9 cellular contexts compared by ENCODE assay signal in genomic region chr11:94776351-94777321, GRCh38. TPM values are rescaled to one million over a fixed set of nuclear protein-coding genes. Genes with fewer than 3 reads are reported as not detected.
A peak's percentile ranks its signal among the peaks of the same experiment; 100 is the strongest.
DNase-seq lines count a peak whose midpoint lies in the region; ATAC-seq and TF ChIP-seq lines count a peak whose summit lies in the region.
"Had no signal": no experiment of that assay in that cellular context is flagged by ENCODE, and none has a peak within 500 bp of the region (broad histone marks: within the 10 kb centered on the region; RNA-seq: fewer than 3 reads in every experiment).

No MANE protein-coding gene starts in this region.

- WGBS in SK-N-SH (ENCODE audit: low lambda C conversion rate) = 43% methylated on average over 5 of the region's 5 CpGs

- peak overlapping the region; percentile 76 for H3K4me2 ChIP-seq in SK-N-SH

- TF ChIP-seq EP300 in SK-N-SH (IDR thresholded peaks at IDR 0.05; ENCODE audit: borderline replicate concordance in 1 of 2, low read depth in 1 of 2, low read length in 1 of 2) = no peak

- peak overlapping the region; percentile 67 to 86 for H3K27ac ChIP-seq in SK-N-SH (ENCODE audit: low read depth in 2 of 2, low read length in 1 of 2)

- 0 out of 4 replicates have a peak overlapping the region, but pooled peaks of 1 of the 2 experiments have one; percentile 4 for H3K4me3 ChIP-seq in SK-N-SH (ENCODE audit: low read depth in 2 of 2, low read length in 1 of 2)

- DNase-seq in AG08395 (ENCODE audit: low spot score) = peak; percentile 35
- DNase-seq in HFFc6 = peak; percentile 49
- DNase-seq in SK-N-SH = no peak
- DNase-seq in kidney tubule cell (ENCODE audit: low spot score) = peak; percentile 78
- DNase-seq in activated CD8-positive, alpha-beta memory T cell treated with anti-CD3 and anti-CD28 coated beads, Interleukin-2, amount 10 ng/mL, durations not matched to agents 7 days and 5 days = no peak
- no peak for DNase-seq in SKM-1 (lab: John Stamatoyannopoulos, UW; ENCODE audit: unreplicated experiment)
- DNase-seq in activated T-cell treated with anti-CD3 and anti-CD28 coated beads, Interleukin-2, amount 50 U/mL, for 4 hours = no peak
- DNase-seq: stimulated activated CD4-positive, alpha-beta T cell treated with anti-CD3 and anti-CD28 coated beads, Interleukin-15, amount 100 ng/mL, for 24 hours had no signal

- TF ChIP-seq CTCF in HFFc6 (IDR thresholded peaks at IDR 0.05) (no peak), SK-N-SH (IDR thresholded peaks at IDR 0.05) (no peak)

- no peaks in the 10 kb centered on the region for H3K9me3 Mint-ChIP-seq in HFFc6
- H3K9me3 Mint-ChIP-seq in activated CD8-positive, alpha-beta memory T cell treated with anti-CD3 and anti-CD28 coated beads, Interleukin-2, amount 10 ng/mL, durations not matched to agents 7 days and 5 days (ENCODE audit: low read depth) = no peaks in the 10 kb centered on the region
- no peaks in the 10 kb centered on the region for H3K9me3 Mint-ChIP-seq in activated T-cell treated with anti-CD3 and anti-CD28 coated beads, Interleukin-2, amount 50 U/mL, for 4 hours

- peaks cover 9% of the 10 kb centered on the region for H4K20me1 ChIP-seq in SK-N-SH (ENCODE audit: insufficient read depth)

- CTCF ChIA-PET in SK-N-SH (lab: Yijun Ruan, JAX) = interaction anchor here (0.6 to 4.6 kb wide), 6 partner anchors 9 to 154 kb away, joined by 3 to 27 read pairs (median 4); partner anchors contain the start of gene AMOTL1
- CTCF ChIA-PET in activated CD8-positive, alpha-beta memory T cell treated with anti-CD3 and anti-CD28 coated beads, Interleukin-2, amount 10 ng/mL, durations not matched to agents 7 days and 5 days (lab: Charles Lee) = no interaction called here

- H3K4me3 Mint-ChIP-seq in HFFc6 = peak overlapping the region; percentile 50
- H3K4me3 Mint-ChIP-seq in activated CD8-positive, alpha-beta memory T cell treated with anti-CD3 and anti-CD28 coated beads, Interleukin-2, amount 10 ng/mL, durations not matched to agents 7 days and 5 days = no peak overlapping the region
- H3K4me3 Mint-ChIP-seq in activated T-cell treated with anti-CD3 and anti-CD28 coated beads, Interleukin-2, amount 50 U/mL, for 4 hours = no peak overlapping the region

- peaks cover 100% of the 10 kb centered on the region for H3K79me2 ChIP-seq in SK-N-SH (ENCODE audit: insufficient read depth)

- H3F3A ChIP-seq in SK-N-SH (replicated peaks; ENCODE audit: insufficient read depth) = peaks cover 11% of the 10 kb centered on the region

- H3K27ac Mint-ChIP-seq in HFFc6 = peak overlapping the region; percentile 84
- H3K27ac Mint-ChIP-seq in activated CD8-positive, alpha-beta memory T cell treated with anti-CD3 and anti-CD28 coated beads, Interleukin-2, amount 10 ng/mL, durations not matched to agents 7 days and 5 days = no peak overlapping the region

- ATAC-seq in activated CD8-positive, alpha-beta memory T cell treated with anti-CD3 and anti-CD28 coated beads, Interleukin-2, amount 10 ng/mL, durations not matched to agents 7 days and 5 days = no peak
- no peak for ATAC-seq in GM21529 (IDR thresholded peaks at IDR 0.05; ENCODE audit: unreplicated experiment)
- no peak for ATAC-seq in activated T-cell treated with anti-CD3 and anti-CD28 coated beads, Interleukin-2, amount 50 U/mL, for 4 hours

- H3K9me2 ChIP-seq in SK-N-SH = no peaks in the 10 kb centered on the region

- H3K9me3 ChIP-seq in SK-N-SH = no peaks in the 10 kb centered on the region

- H3K36me3 ChIP-seq in SK-N-SH (replicated peaks in 1 of 2; ENCODE audit: control insufficient read depth in 1 of 2, insufficient read depth in 2 of 2, low read length in 1 of 2) = no peaks in the 10 kb centered on the region

- H3K27me3 ChIP-seq in SK-N-SH (ENCODE audit: insufficient read depth) = no peaks in the 10 kb centered on the region

- H3K9ac ChIP-seq in SK-N-SH = peak overlapping the region; percentile 35; the same call in 1 of the 2 replicates

- peaks cover 24 to 38% of the 10 kb centered on the region in 2 experiments for H3K4me1 ChIP-seq in SK-N-SH (ENCODE audit: control insufficient read depth in 1 of 2, insufficient read depth in 2 of 2, low read depth in 1 of 2, low read length in 1 of 2)

- POLR2A ChIA-PET in SK-N-SH (lab: Yijun Ruan, JAX) = no interaction called here

- H3K36me3 Mint-ChIP-seq in HFFc6 (ENCODE audit: low read depth) = no peaks in the 10 kb centered on the region
- no peaks in the 10 kb centered on the region for H3K36me3 Mint-ChIP-seq in activated CD8-positive, alpha-beta memory T cell treated with anti-CD3 and anti-CD28 coated beads, Interleukin-2, amount 10 ng/mL, durations not matched to agents 7 days and 5 days
- H3K36me3 Mint-ChIP-seq in activated T-cell treated with anti-CD3 and anti-CD28 coated beads, Interleukin-2, amount 50 U/mL, for 4 hours (ENCODE audit: insufficient read depth) = no peaks in the 10 kb centered on the region

- H3K27me3 Mint-ChIP-seq in HFFc6 (ENCODE audit: insufficient read depth) = peaks cover 2% of the 10 kb centered on the region
- peaks cover 46% of the 10 kb centered on the region for H3K27me3 Mint-ChIP-seq in activated CD8-positive, alpha-beta memory T cell treated with anti-CD3 and anti-CD28 coated beads, Interleukin-2, amount 10 ng/mL, durations not matched to agents 7 days and 5 days
- H3K27me3 Mint-ChIP-seq in activated T-cell treated with anti-CD3 and anti-CD28 coated beads, Interleukin-2, amount 50 U/mL, for 4 hours (ENCODE audit: low read depth) = peaks cover 17% of the 10 kb centered on the region

- peaks cover 90% of the 10 kb centered on the region for H3K4me1 Mint-ChIP-seq in HFFc6 (ENCODE audit: low read depth)
- H3K4me1 Mint-ChIP-seq in activated CD8-positive, alpha-beta memory T cell treated with anti-CD3 and anti-CD28 coated beads, Interleukin-2, amount 10 ng/mL, durations not matched to agents 7 days and 5 days = peaks cover 14% of the 10 kb centered on the region
- H3K4me1 Mint-ChIP-seq in activated T-cell treated with anti-CD3 and anti-CD28 coated beads, Interleukin-2, amount 50 U/mL, for 4 hours (ENCODE audit: low read depth) = peaks cover 10% of the 10 kb centered on the region

- no peak for TF ChIP-seq RAD21 in SK-N-SH (IDR thresholded peaks at IDR 0.05; ENCODE audit: low read length)

- no peak overlapping the region for H2AFZ ChIP-seq in SK-N-SH (ENCODE audit: low read depth)

TF ChIP-seq in SK-N-SH, 30 proteins besides CTCF, POLR2A, EP300 and RAD21:
- TF ChIP-seq, protein P1, sequence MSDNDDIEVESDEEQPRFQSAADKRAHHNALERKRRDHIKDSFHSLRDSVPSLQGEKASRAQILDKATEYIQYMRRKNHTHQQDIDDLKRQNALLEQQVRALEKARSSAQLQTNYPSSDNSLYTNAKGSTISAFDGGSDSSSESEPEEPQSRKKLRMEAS (IDR thresholded peaks at IDR 0.05; ENCODE audit: low read depth) = peak; percentile 55; the same call in 1 of the 2 replicates
- TF ChIP-seq EZH2phosphoT487 (IDR thresholded peaks at IDR 0.05; ENCODE audit: borderline replicate concordance, low read depth) (no peak), NFIC (IDR thresholded peaks at IDR 0.05; ENCODE audit: borderline replicate concordance) (peak; percentile 37; the same call in 1 of the 2 replicates)

RNA-seq across cellular contexts. Expression of gene AMOTL1, which starts 8.5 kb away (rescaled TPM):
- total RNA-seq in HFFc6 (2021; fragmentation: NEBNext Ultra II Directional; extraction: Animal tissue kit (Norgen Biotek cat#: 25700)) = 10 to 100 TPM; 43.1 to 65.9 (median 48.4) TPM
- 10.7 and 11.7 TPM in 2 replicates for polyA plus RNA-seq in SK-N-SH (2012; rRNA removed)
- polyA plus RNA-seq in SK-N-SH (2012; cell fraction: cytosol; rRNA removed) = 8.5 and 11.1 TPM in 2 replicates
- 8.1 and 12.3 TPM in 2 replicates for polyA plus RNA-seq in SK-N-SH (2012; cell fraction: nucleus; rRNA removed)
- 1 to 10 TPM; 3.9 to 4.6 TPM for total RNA-seq in activated CD8-positive, alpha-beta memory T cell treated with anti-CD3 and anti-CD28 coated beads, Interleukin-2, amount 10 ng/mL, durations not matched to agents 7 days and 5 days
- under 1 TPM; 0.25 to 0.73 (median 0.69) TPM for total RNA-seq in activated T-cell treated with anti-CD3 and anti-CD28 coated beads, Interleukin-2, amount 50 U/mL, for 4 hours

Comparison
In these comparisons a context has a peak if more than half of its experiments do, and no peak if none do; other contexts are left out.
1. DNase-seq: peak in AG08395 (single experiment), HFFc6 (single experiment) and kidney tubule cell (single experiment); none in SK-N-SH (single experiment), activated CD8-positive, alpha-beta memory T cell treated with anti-CD3 and anti-CD28 coated beads, Interleukin-2, amount 10 ng/mL, durations not matched to agents 7 days and 5 days (single experiment), SKM-1 (single experiment) and activated T-cell treated with anti-CD3 and anti-CD28 coated beads, Interleukin-2, amount 50 U/mL, for 4 hours (single experiment).
2. RNA of gene AMOTL1, which starts 8.5 kb away (total RNA-seq): 43.1 to 65.9 TPM in HFFc6; 3.9 to 4.6 TPM in activated CD8-positive, alpha-beta memory T cell treated with anti-CD3 and anti-CD28 coated beads, Interleukin-2, amount 10 ng/mL, durations not matched to agents 7 days and 5 days and 0.25 to 0.73 TPM in activated T-cell treated with anti-CD3 and anti-CD28 coated beads, Interleukin-2, amount 50 U/mL, for 4 hours; every median in the first group is over 4 times any median in the second.